In the genomic region with DNA sequence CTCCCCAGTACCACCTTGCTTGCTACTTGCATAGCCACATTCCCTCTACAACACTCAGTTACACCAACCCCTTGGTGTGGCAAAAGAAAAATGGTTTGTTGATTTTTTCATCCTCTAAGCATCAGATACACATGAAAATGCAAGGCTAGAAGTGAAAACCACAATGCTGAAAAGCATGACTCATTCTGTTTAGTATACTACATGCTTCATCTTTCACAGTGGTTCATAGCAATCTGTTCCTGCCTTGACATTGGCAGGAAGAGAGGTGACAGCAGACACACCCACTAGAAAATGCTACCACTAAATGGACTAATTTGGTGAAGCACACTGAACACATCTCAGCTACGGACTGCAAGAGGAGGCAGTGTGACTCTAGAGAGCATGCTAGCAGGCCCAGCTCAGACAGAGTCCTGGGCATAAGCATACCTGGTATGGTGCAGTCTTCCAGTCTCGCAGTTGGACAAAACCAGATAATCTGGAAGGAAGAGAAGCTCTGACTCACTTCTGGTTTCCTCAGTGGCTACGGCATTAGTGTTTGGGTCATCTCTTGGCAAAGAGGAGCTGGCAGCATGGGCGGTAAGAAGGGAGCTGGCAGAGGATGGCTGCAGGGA, we compare ENCODE assay signal across 8 cellular contexts.
DNase-seq lines count a peak whose midpoint lies in the region; ATAC-seq and TF ChIP-seq lines count a peak whose summit lies in the region.

No MANE protein-coding gene starts in this region.

- DNase-seq in GM13976 (ENCODE audit: low spot score) (peak; percentile 58), DMS 273 (lab: John Stamatoyannopoulos, UW; ENCODE audit: unreplicated experiment) (no peak), caudate nucleus (lab: John Stamatoyannopoulos, UW) (no peak), hypothalamus (lab: John Stamatoyannopoulos, UW) (no peak)
- DNase-seq in central memory CD4-positive, alpha-beta T cell: peak; percentile 58
- no peak for DNase-seq in stimulated activated CD4-positive, alpha-beta T cell treated with anti-CD3 and anti-CD28 coated beads, Interleukin-4, amount 100 ng/mL, for 1 hour

- no peak for TF ChIP-seq CTCF in GM13976 (IDR thresholded peaks at IDR 0.05; ENCODE audit: borderline replicate concordance, control extremely low read depth, extremely low read depth, insufficient read depth, missing control alignments)

- no peak overlapping the region for H3K27ac ChIP-seq in caudate nucleus (ENCODE audit: low read depth, low read length)

- in situ Hi-C loops in GM13976 (cut with MboI; ENCODE audit: low sequenced_read_pairs, unreplicated experiment): no loop called here

- ATAC-seq in GM21515 (IDR thresholded peaks at IDR 0.05; ENCODE audit: unreplicated experiment) (peak; percentile 90), HG03575 (IDR thresholded peaks at IDR 0.05; ENCODE audit: extremely low read depth, insufficient number of reproducible peaks, low FRiP score, unreplicated experiment) (peak; percentile 76)

Comparison
In these comparisons a context has a peak if more than half of its experiments do, and no peak if none do; other contexts are left out.
1. DNase-seq: peak in GM13976 (single experiment) and central memory CD4-positive, alpha-beta T cell (single experiment); none in DMS 273 (single experiment), caudate nucleus (0 of 61), hypothalamus (0 of 51) and stimulated activated CD4-positive, alpha-beta T cell treated with anti-CD3 and anti-CD28 coated beads, Interleukin-4, amount 100 ng/mL, for 1 hour (single experiment).